Comparison of ENCODE assay signal across 3 cellular contexts in the genomic region with DNA sequence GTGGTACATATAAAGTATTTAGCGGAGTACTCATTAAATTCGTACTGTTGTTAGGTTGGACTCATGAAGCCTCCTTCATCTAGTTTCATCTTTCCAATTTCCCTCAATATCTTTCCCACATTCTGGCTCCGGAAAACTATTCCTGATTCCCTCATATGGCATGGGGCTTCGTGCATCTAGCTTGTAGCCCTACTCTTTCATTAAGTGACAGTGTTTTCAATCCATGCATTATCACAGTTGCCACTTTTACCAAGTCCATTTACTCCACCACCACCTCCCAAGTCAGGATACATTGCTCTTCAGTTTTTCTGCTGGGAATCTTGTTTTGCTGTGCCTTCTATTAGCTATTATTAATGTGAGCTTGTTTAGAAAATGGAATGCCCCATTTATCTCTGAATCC.
"Had no signal": no experiment of that assay in that cellular context is flagged by ENCODE, and none has a peak within 500 bp of the region (broad histone marks: within the 10 kb centered on the region; RNA-seq: fewer than 3 reads in every experiment).

No MANE protein-coding gene starts in this region.

- ATAC-seq: GM12878 had no signal

- DNase-seq: GDM1, GF-D8 had no signal

- H3K4me3 ChIP-seq: GM12878 had no signal
